Comparison of ENCODE assay signal across 8 cellular contexts in genomic region chr20:34110025-34111013, GRCh38. TPM values are rescaled to one million over a fixed set of nuclear protein-coding genes. Genes with fewer than 3 reads are reported as not detected.
A peak's percentile ranks its signal among the peaks of the same experiment; 100 is the strongest.
DNase-seq lines count a peak whose midpoint lies in the region; ATAC-seq lines count a peak whose summit lies in the region.

No MANE protein-coding gene starts in this region.

- H3K4me1 Mint-ChIP-seq in activated CD4-positive, alpha-beta memory T cell treated with anti-CD3 and anti-CD28 coated beads, Interleukin-2, amount 10 ng/mL, durations not matched to agents 7 days and 5 days = peaks cover 53% of the 10 kb centered on the region
- peaks cover 29 to 60% of the 10 kb centered on the region in 2 donors for H3K4me1 Mint-ChIP-seq in stimulated activated naive B cell treated with anti-CD40 and anti-IgM and Interleukin-4, amounts not matched to agents 10 μg/mL and 1 μg/mL and 100 μg/mL, for 72 hours

- H3K9me3 Mint-ChIP-seq in activated CD4-positive, alpha-beta memory T cell treated with anti-CD3 and anti-CD28 coated beads, Interleukin-2, amount 10 ng/mL, durations not matched to agents 7 days and 5 days = no peaks in the 10 kb centered on the region
- H3K9me3 Mint-ChIP-seq in stimulated activated naive B cell treated with anti-CD40 and anti-IgM and Interleukin-4, amounts not matched to agents 10 μg/mL and 1 μg/mL and 100 μg/mL, for 72 hours = no peaks in the 10 kb centered on the region

- H3K36me3 ChIP-seq in iPS DF 6.9 (ENCODE audit: control insufficient read depth, insufficient read depth, low read length) = no peaks in the 10 kb centered on the region

- intact Hi-C loops in posterior cingulate gyrus (cut with DNase I) = no loop called here

- DNase-seq in NOMO-1 treated with DMSO at 0.1 percent for 48 hours (lab: John Stamatoyannopoulos, UW; ENCODE audit: unreplicated experiment) (peak; percentile 30), NOMO-1 treated with dmso at 0.1 percent for 144 hours (lab: John Stamatoyannopoulos, UW; ENCODE audit: unreplicated experiment) (no peak), iPS DF 6.9 (ENCODE audit: low read depth, low spot score) (no peak), SKM-1 (lab: John Stamatoyannopoulos, UW; ENCODE audit: unreplicated experiment) (no peak), posterior cingulate gyrus (no peak)
- DNase-seq in activated CD4-positive, alpha-beta memory T cell treated with anti-CD3 and anti-CD28 coated beads, Interleukin-2, amount 10 ng/mL, durations not matched to agents 7 days and 5 days = no peak
- DNase-seq in stimulated activated naive B cell treated with anti-CD40 and anti-IgM and Interleukin-4, amounts not matched to agents 10 μg/mL and 1 μg/mL and 100 μg/mL, for 72 hours = no peak

- peaks cover 1% of the 10 kb centered on the region; the same call in 1 of the 2 replicates for H3K4me1 ChIP-seq in iPS DF 6.9 (ENCODE audit: control insufficient read depth, insufficient read depth, low read length)

- no peak for ATAC-seq in stimulated activated naive B cell treated with anti-CD40 and anti-IgM and Interleukin-4, amounts not matched to agents 10 μg/mL and 1 μg/mL and 100 μg/mL, for 72 hours (replicated peaks)
- no peak for ATAC-seq in HG03571 (IDR thresholded peaks at IDR 0.05; ENCODE audit: unreplicated experiment)

- H3K27ac Mint-ChIP-seq in activated CD4-positive, alpha-beta memory T cell treated with anti-CD3 and anti-CD28 coated beads, Interleukin-2, amount 10 ng/mL, durations not matched to agents 7 days and 5 days = peak overlapping the region; percentile 92
- peak overlapping the region; percentile 99 for H3K27ac Mint-ChIP-seq in stimulated activated naive B cell treated with anti-CD40 and anti-IgM and Interleukin-4, amounts not matched to agents 10 μg/mL and 1 μg/mL and 100 μg/mL, for 72 hours

- peak overlapping the region; percentile 86 for H3K4me3 Mint-ChIP-seq in activated CD4-positive, alpha-beta memory T cell treated with anti-CD3 and anti-CD28 coated beads, Interleukin-2, amount 10 ng/mL, durations not matched to agents 7 days and 5 days
- peak overlapping the region; percentile 95 for H3K4me3 Mint-ChIP-seq in stimulated activated naive B cell treated with anti-CD40 and anti-IgM and Interleukin-4, amounts not matched to agents 10 μg/mL and 1 μg/mL and 100 μg/mL, for 72 hours

- peak overlapping the region; percentile 91; the same call in 1 of the 2 replicates for H3K4me3 ChIP-seq in iPS DF 6.9 (ENCODE audit: low read length)

- H3K27ac ChIP-seq in iPS DF 6.9 (ENCODE audit: low read length) = no peak overlapping the region

- POLR2A ChIA-PET in activated CD4-positive, alpha-beta memory T cell treated with anti-CD3 and anti-CD28 coated beads, Interleukin-2, amount 10 ng/mL, durations not matched to agents 7 days and 5 days (lab: Charles Lee) = interaction anchor here (0.6 to 3.4 kb wide), 11 partner anchors 9 to 323 kb away, joined by 3 to 73 read pairs (median 9); partner anchors contain the start of gene RALY

- H3K27me3 ChIP-seq in iPS DF 6.9 (ENCODE audit: control insufficient read depth, insufficient read depth, low read length) = no peaks in the 10 kb centered on the region

- CTCF ChIA-PET in activated CD4-positive, alpha-beta memory T cell treated with anti-CD3 and anti-CD28 coated beads, Interleukin-2, amount 10 ng/mL, durations not matched to agents 7 days and 5 days (lab: Charles Lee) = interaction anchor here (0.9 to 2.6 kb wide), 3 partner anchors 15 to 19 kb away, joined by 3 to 14 read pairs (median 4); no protein-coding TSS in a partner anchor

- WGBS in iPS DF 6.9 (ENCODE audit: insufficient coverage, insufficient read length) = no CpG with 5 or more reads among the region's 12 CpGs

- H3K36me3 Mint-ChIP-seq in activated CD4-positive, alpha-beta memory T cell treated with anti-CD3 and anti-CD28 coated beads, Interleukin-2, amount 10 ng/mL, durations not matched to agents 7 days and 5 days (ENCODE audit: low read depth) = peaks cover 56% of the 10 kb centered on the region
- peaks cover 20 to 35% of the 10 kb centered on the region in 2 donors for H3K36me3 Mint-ChIP-seq in stimulated activated naive B cell treated with anti-CD40 and anti-IgM and Interleukin-4, amounts not matched to agents 10 μg/mL and 1 μg/mL and 100 μg/mL, for 72 hours

- H3K27me3 Mint-ChIP-seq in activated CD4-positive, alpha-beta memory T cell treated with anti-CD3 and anti-CD28 coated beads, Interleukin-2, amount 10 ng/mL, durations not matched to agents 7 days and 5 days = no peaks in the 10 kb centered on the region
- no peaks in the 10 kb centered on the region for H3K27me3 Mint-ChIP-seq in stimulated activated naive B cell treated with anti-CD40 and anti-IgM and Interleukin-4, amounts not matched to agents 10 μg/mL and 1 μg/mL and 100 μg/mL, for 72 hours

- H3K9me3 ChIP-seq in iPS DF 6.9 (ENCODE audit: control insufficient read depth, insufficient read depth, low read length) = no peaks in the 10 kb centered on the region

RNA-seq across cellular contexts. Expression of gene EIF2S2, which starts 1.7 kb away (rescaled TPM):
- total RNA-seq in activated CD4-positive, alpha-beta memory T cell treated with anti-CD3 and anti-CD28 coated beads, Interleukin-2, amount 10 ng/mL, durations not matched to agents 7 days and 5 days = 100 to 1,000 TPM; 106 to 108 TPM
